In the genomic region with DNA sequence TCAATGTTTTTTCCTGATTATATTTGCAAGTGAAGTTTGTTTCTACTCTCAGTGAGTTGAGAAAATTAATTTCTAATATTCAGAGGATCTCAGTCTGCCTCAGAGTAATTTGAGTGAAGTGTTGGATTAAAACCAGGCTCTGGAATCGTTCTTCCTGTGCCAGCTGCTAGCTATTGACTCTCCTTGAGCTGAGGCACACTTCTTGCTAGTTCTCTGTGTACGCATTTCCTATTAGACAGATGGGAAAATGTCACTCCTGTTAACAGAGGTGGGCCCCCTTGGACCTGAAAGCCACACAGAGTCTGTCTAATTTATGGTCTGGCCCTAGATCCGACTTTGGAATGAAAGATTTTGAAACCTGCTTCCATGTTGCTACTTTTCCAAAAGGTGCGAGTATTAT, we compare ENCODE assay signal across 24 cellular contexts.
DNase-seq lines count a peak whose midpoint lies in the region; ATAC-seq, FAIRE-seq and TF ChIP-seq lines count a peak whose summit lies in the region.
"Had no signal": no experiment of that assay in that cellular context is flagged by ENCODE, and none has a peak within 500 bp of the region (broad histone marks: within the 10 kb centered on the region; RNA-seq: fewer than 3 reads in every experiment).

No MANE protein-coding gene starts in this region.

- intact Hi-C loops in body of pancreas (cut with DNase I): no loop called here

- peaks cover 7% of the 10 kb centered on the region for H3K4me1 ChIP-seq in body of pancreas

- no peak for ATAC-seq in body of pancreas
- no peak for ATAC-seq in GM21367 (IDR thresholded peaks at IDR 0.05; ENCODE audit: unreplicated experiment)
- ATAC-seq in HG03135 (IDR thresholded peaks at IDR 0.05; ENCODE audit: unreplicated experiment): no peak
- ATAC-seq: HCT116; naive thymus-derived CD8-positive, alpha-beta T cell; Right ventricle myocardium inferior; stimulated activated memory B cell treated with anti-CD40 and anti-IgM and Interleukin-4, amounts not matched to agents 10 μg/mL and 1 μg/mL and 100 μg/mL, for 72 hours had no signal

- TF ChIP-seq CTCF in D721Med (IDR thresholded peaks at IDR 0.05; ENCODE audit: insufficient read depth, missing control alignments): no peak
- TF ChIP-seq CTCF in body of pancreas (IDR thresholded peaks at IDR 0.05): no peak

- FAIRE-seq in D721Med (lab: Jason Lieb, UNC): peak; percentile 87
- FAIRE-seq: bronchial epithelial cell, GM12892 had no signal

- no peak overlapping the region for H3K4me3 ChIP-seq in body of pancreas
- H3K4me3 ChIP-seq: sigmoid colon had no signal

- H3K36me3 ChIP-seq in body of pancreas (replicated peaks in 1 of 2; ENCODE audit: insufficient read depth in 1 of 2, low read depth in 2 of 2): no peaks in the 10 kb centered on the region
- H3K36me3 ChIP-seq: sigmoid colon had no signal

- 54 to 57% methylated on average over 4 of the region's 4 CpGs for WGBS in body of pancreas, 2 donors

- H3K27ac ChIP-seq in body of pancreas: no peak overlapping the region
- H3K27ac ChIP-seq: C4-2B had no signal

- no peaks in the 10 kb centered on the region for H3K9me3 ChIP-seq in body of pancreas
- H3K9me3 ChIP-seq: sigmoid colon had no signal

- no peak for TF ChIP-seq POLR2A in body of pancreas (IDR thresholded peaks at IDR 0.05)

- H3K27me3 ChIP-seq in body of pancreas: no peaks in the 10 kb centered on the region
- H3K27me3 ChIP-seq: sigmoid colon had no signal

- DNase-seq in D721Med (ENCODE audit: insufficient read length, low spot score) (no peak), NCI-H1417 (lab: John Stamatoyannopoulos, UW) (peak; percentile 41 to 90 (median 72)), NCI-H524 (lab: John Stamatoyannopoulos, UW) (peak; percentile 81 to 91), body of pancreas (peak in 3 of 4 donors; percentile 25 to 39 (median 32))
- no peak for DNase-seq in activated CD8-positive, alpha-beta memory T cell treated with anti-CD3 and anti-CD28 coated beads, Interleukin-2, amount 50 U/mL, for 48 hours
- DNase-seq in stimulated activated CD4-positive, alpha-beta T cell treated with anti-CD3 and anti-CD28 coated beads, Interleukin-1b, Interleukin-23, amount 100 ng/mL, for 48 hours: no peak
- DNase-seq: ACHN; activated CD4-positive, alpha-beta T cell treated with anti-CD3 and anti-CD28 coated beads, Interleukin-2, amount 50 U/mL, for 1 hour; activated effector memory CD4-positive, alpha-beta T cell treated with anti-CD3 and anti-CD28 coated beads, Interleukin-2, amount 50 U/mL, for 16 hours; DND-41; glutamatergic neuron; naive thymus-derived CD8-positive, alpha-beta T cell; NCI-H446 treated with DMSO at 0.1 percent for 48 hours; OCI-M1; sigmoid colon; T-helper 1 cell had no signal

Comparison
In these comparisons a context has a peak if more than half of its experiments do, and no peak if none do; other contexts are left out.
1. DNase-seq: peak in NCI-H1417 (3 of 3), NCI-H524 (2 of 2) and body of pancreas (3 of 4); none in D721Med (single experiment), activated CD8-positive, alpha-beta memory T cell treated with anti-CD3 and anti-CD28 coated beads, Interleukin-2, amount 50 U/mL, for 48 hours (single experiment) and stimulated activated CD4-positive, alpha-beta T cell treated with anti-CD3 and anti-CD28 coated beads, Interleukin-1b, Interleukin-23, amount 100 ng/mL, for 48 hours (single experiment).